20 cellular contexts compared by ENCODE assay signal in genomic region chr3:120762575-120762974, GRCh38. TPM values are rescaled to one million over a fixed set of nuclear protein-coding genes. Genes with fewer than 3 reads are reported as not detected.
DNase-seq lines count a peak whose midpoint lies in the region; ATAC-seq and TF ChIP-seq lines count a peak whose summit lies in the region.
"Had no signal": no experiment of that assay in that cellular context is flagged by ENCODE, and none has a peak within 500 bp of the region (broad histone marks: within the 10 kb centered on the region; RNA-seq: fewer than 3 reads in every experiment).

No MANE protein-coding gene starts in this region.

- H3K4me1 ChIP-seq in SK-N-SH (ENCODE audit: control insufficient read depth in 1 of 2, insufficient read depth in 2 of 2, low read depth in 1 of 2, low read length in 1 of 2) (peaks cover 3 to 5% of the 10 kb centered on the region in 2 experiments; a peak in 3 of 4 replicates), smooth muscle cell (ENCODE audit: low read depth) (peaks cover 41% of the 10 kb centered on the region), mesenchymal stem cell (ENCODE audit: control insufficient read depth, insufficient read depth, low read depth, low read length) (peaks cover 2% of the 10 kb centered on the region)
- H3K4me1 ChIP-seq: BE2C had no signal

- H3K4ac ChIP-seq in mesenchymal stem cell (ENCODE audit: low read depth in 1 of 2, low read length in 2 of 2), result no peak overlapping the region

- no peak overlapping the region for H2BK120ac ChIP-seq in mesenchymal stem cell (ENCODE audit: low read depth, low read length)

- H4K20me1 ChIP-seq in SK-N-SH (ENCODE audit: insufficient read depth) (no peaks in the 10 kb centered on the region), smooth muscle cell (ENCODE audit: low read depth) (no peaks in the 10 kb centered on the region)

- H4K91ac ChIP-seq in mesenchymal stem cell (ENCODE audit: low read length), result no peak overlapping the region

- H3K79me2 ChIP-seq in SK-N-SH (ENCODE audit: insufficient read depth) (peaks cover 91% of the 10 kb centered on the region), smooth muscle cell (ENCODE audit: low read depth) (peaks cover 60% of the 10 kb centered on the region)

- H2BK5ac ChIP-seq in mesenchymal stem cell (ENCODE audit: low read depth, low read length, poor library complexity, severe bottlenecking), result no peak overlapping the region

- H3K36me3 ChIP-seq in SK-N-SH (replicated peaks in 1 of 2; ENCODE audit: control insufficient read depth in 1 of 2, insufficient read depth in 2 of 2, low read length in 1 of 2) (peaks cover under 1 to 6% of the 10 kb centered on the region in 2 experiments), smooth muscle cell (ENCODE audit: low read depth) (no peaks in the 10 kb centered on the region), mesenchymal stem cell (ENCODE audit: control insufficient read depth in 1 of 2, insufficient read depth in 2 of 2, low read depth in 1 of 2, low read length in 2 of 2) (peaks cover 0 to 3% of the 10 kb centered on the region in 2 experiments)
- H3K36me3 ChIP-seq: BE2C had no signal

- H2AFZ ChIP-seq in SK-N-SH (ENCODE audit: low read depth) (no peak overlapping the region; the same call in 1 of the 2 replicates), smooth muscle cell (ENCODE audit: low read depth) (no peak overlapping the region), mesenchymal stem cell (ENCODE audit: low read depth, low read length) (no peak overlapping the region)
- H2AFZ ChIP-seq: PC-9 had no signal

- no peak overlapping the region for H3K18ac ChIP-seq in mesenchymal stem cell (ENCODE audit: low read depth in 1 of 2, low read length in 2 of 2)

- no peak overlapping the region for H2AK5ac ChIP-seq in mesenchymal stem cell (ENCODE audit: low read length, severe bottlenecking)

- POLR2A ChIA-PET in SK-N-SH (lab: Yijun Ruan, JAX), result no interaction called here

- no peaks in the 10 kb centered on the region for H3K27me3 ChIP-seq in SK-N-SH (ENCODE audit: insufficient read depth)
- no peaks in the 10 kb centered on the region for H3K27me3 ChIP-seq in smooth muscle cell (ENCODE audit: low read depth)
- H3K27me3 ChIP-seq in mesenchymal stem cell (ENCODE audit: control insufficient read depth in 1 of 2, insufficient read depth in 1 of 2, low read length in 2 of 2), result no peaks in the 10 kb centered on the region
- H3K27me3 ChIP-seq: BE2C had no signal

- H3K79me1 ChIP-seq in mesenchymal stem cell (replicated peaks; ENCODE audit: low read length, poor library complexity, severe bottlenecking), result peaks cover 16% of the 10 kb centered on the region

- H3F3A ChIP-seq in SK-N-SH (replicated peaks; ENCODE audit: insufficient read depth) (peaks cover 3% of the 10 kb centered on the region), smooth muscle cell (ENCODE audit: low read depth) (peaks cover 14% of the 10 kb centered on the region)

- TF ChIP-seq EP300 in SK-N-SH (IDR thresholded peaks at IDR 0.05; ENCODE audit: borderline replicate concordance in 1 of 2, low read depth in 1 of 2, low read length in 1 of 2), result no peak

- no peak overlapping the region for H2BK12ac ChIP-seq in mesenchymal stem cell (ENCODE audit: low read length in 2 of 2)

- TF ChIP-seq RAD21 in SK-N-SH (IDR thresholded peaks at IDR 0.05; ENCODE audit: low read length), result no peak

- TF ChIP-seq CTCF in SK-N-SH (IDR thresholded peaks at IDR 0.05), result no peak
- TF ChIP-seq CTCF in choroid plexus epithelial cell (conservative IDR thresholded peaks at IDR 0.05; ENCODE audit: low read depth, low read length), result no peak
- no peak for TF ChIP-seq CTCF in smooth muscle cell (IDR thresholded peaks at IDR 0.05; ENCODE audit: borderline replicate concordance, insufficient read depth, poor library complexity, severe bottlenecking)

- H3K27ac ChIP-seq in SK-N-SH (ENCODE audit: low read depth in 2 of 2, low read length in 1 of 2) (peak overlapping the region in 1 of 2 experiments; percentile 41; a peak in 2 of 4 replicates), smooth muscle cell (ENCODE audit: low read depth) (peak overlapping the region; percentile 69), mesenchymal stem cell (ENCODE audit: low read length, poor library complexity, severe bottlenecking) (no peak overlapping the region)
- H3K27ac ChIP-seq: HL-60, PC-9 had no signal

- H3K9me2 ChIP-seq in SK-N-SH, result no peaks in the 10 kb centered on the region

- ATAC-seq in SK-N-SH treated with all-trans-retinoic acid at 6 μM for 48 hours (peak; percentile 92), GM21526 (IDR thresholded peaks at IDR 0.05; ENCODE audit: low FRiP score, unreplicated experiment) (no peak)

- H2BK15ac ChIP-seq in mesenchymal stem cell (ENCODE audit: low read depth, poor library complexity, severe bottlenecking), result no peak overlapping the region

- CTCF ChIA-PET in SK-N-SH (lab: Yijun Ruan, JAX), result interaction anchor here (1.2 to 1.6 kb wide), 2 partner anchors 13 to 33 kb away, joined by 3 to 5 read pairs; no protein-coding TSS in a partner anchor

- H3K4me3 ChIP-seq in SK-N-SH (ENCODE audit: low read depth in 2 of 2, low read length in 1 of 2) (no peak overlapping the region), choroid plexus epithelial cell (ENCODE audit: low read depth, low read length) (no peak overlapping the region), smooth muscle cell (no peak overlapping the region), mesenchymal stem cell (ENCODE audit: insufficient read depth in 1 of 2, low read depth in 1 of 2, low read length in 2 of 2) (no peak overlapping the region)
- H3K4me3 ChIP-seq: PC-9 had no signal

- H3K14ac ChIP-seq in mesenchymal stem cell (ENCODE audit: low read length in 2 of 2), result no peak overlapping the region

- H3K23ac ChIP-seq in mesenchymal stem cell (ENCODE audit: low read length in 2 of 2), result no peak overlapping the region

- H3K4me2 ChIP-seq in SK-N-SH, result no peak overlapping the region
- H3K4me2 ChIP-seq in smooth muscle cell, result peak overlapping the region; percentile 69
- no peak overlapping the region for H3K4me2 ChIP-seq in mesenchymal stem cell (ENCODE audit: low read length, poor library complexity, severe bottlenecking)
- H3K4me2 ChIP-seq: PC-9 had no signal

- no peak overlapping the region for H3K9ac ChIP-seq in SK-N-SH
- no peak overlapping the region for H3K9ac ChIP-seq in smooth muscle cell (ENCODE audit: low read depth)
- H3K9ac ChIP-seq in mesenchymal stem cell (ENCODE audit: low read length), result no peak overlapping the region

- 53% methylated on average over 1 of the region's 1 CpG for whole genome bisulfite sequencing in SK-N-SH (ENCODE audit: low lambda C conversion rate)
- WGBS in smooth muscle cell (ENCODE audit: low lambda C conversion rate), result 43% methylated on average over 1 of the region's 1 CpG
- WGBS in mesenchymal stem cell, result no CpG with 5 or more reads among the region's 1 CpG

- H4K8ac ChIP-seq in mesenchymal stem cell (ENCODE audit: low read length), result no peak overlapping the region

- H3K9me3 ChIP-seq in SK-N-SH, result no peaks in the 10 kb centered on the region
- no peaks in the 10 kb centered on the region for H3K9me3 ChIP-seq in smooth muscle cell (replicated peaks; ENCODE audit: low read depth)
- H3K9me3 ChIP-seq in mesenchymal stem cell (ENCODE audit: control insufficient read depth, low read length), result no peaks in the 10 kb centered on the region
- H3K9me3 ChIP-seq: BE2C had no signal

- DNase-seq in SK-N-SH (no peak), M059J (ENCODE audit: low read depth) (peak; percentile 16), choroid plexus epithelial cell (ENCODE audit: low read depth) (peak; percentile 16), smooth muscle cell (lab: John Stamatoyannopoulos, UW; ENCODE audit: unreplicated experiment) (no peak), mesenteric fat pad (ENCODE audit: low spot score) (no peak), mesenchymal stem cell (no peak)
- DNase-seq: 8988T; BE2C; Calu3; CD4-positive, alpha-beta T cell; MV-4-11; NCI-H1417 treated with DMSO at 0.1 percent for 48 hours; NCI-H1930; NCI-H2171 treated with DMSO at 0.1 percent for 48 hours; NCI-H446 treated with DMSO at 0.1 percent for 48 hours; NCI-H748 treated with DMSO at 0.1 percent for 48 hours; PC-9 had no signal

TF ChIP-seq in SK-N-SH treated with all-trans-retinoic acid at 6 μM for 48 hours, 23 proteins besides CTCF, POLR2A, EP300 and RAD21 (continues in another document):
- TF ChIP-seq ESRRG (CRISPR knock-in tag; IDR thresholded peaks at IDR 0.05) (no peak), ZFP3 (CRISPR knock-in tag; IDR thresholded peaks at IDR 0.05) (no peak)

TF ChIP-seq in SK-N-SH, 30 proteins besides CTCF, POLR2A, EP300 and RAD21 (continues in another document):
- TF ChIP-seq MEF2A (IDR thresholded peaks at IDR 0.05; ENCODE audit: borderline replicate concordance, low read depth) (no peak), FOXM1 (IDR thresholded peaks at IDR 0.05; ENCODE audit: low read depth) (no peak), ZBTB33 (IDR thresholded peaks at IDR 0.05; ENCODE audit: borderline replicate concordance, low read depth) (no peak)

RNA-seq across cellular contexts. Expression of gene GTF2E1, which starts 20.0 kb away (rescaled TPM):
- polyA plus RNA-seq in SK-N-SH (2012; rRNA removed) (5.7 and 7.7 TPM in 2 replicates), smooth muscle cell (15.8 and 17.0 TPM in 2 replicates)
- 8.9 and 9.1 TPM in 2 replicates for polyA plus RNA-seq in SK-N-SH (2012; cell fraction: cytosol; rRNA removed)
- polyA plus RNA-seq in SK-N-SH (2012; cell fraction: nucleus; rRNA removed), result 4.1 and 7.1 TPM in 2 replicates
- total RNA-seq in M059J (2014; rRNA removed; shearing (Covaris generic)), result 22.4 and 40.3 TPM in 2 replicates
- total RNA-seq in smooth muscle cell (17.6 and 18.8 TPM in 2 replicates), mesenteric fat pad (12.8 TPM)
- 18.7 TPM for polyA plus RNA-seq in mesenchymal stem cell (2013, experiment 1 of 2)
- 18.4 TPM for polyA plus RNA-seq in mesenchymal stem cell (2013, experiment 2 of 2)

RNA-seq across cellular contexts. Expression of gene RABL3, which starts 20.3 kb away (rescaled TPM):
- polyA plus RNA-seq in SK-N-SH (2012; rRNA removed), result 2.2 and 3.5 TPM in 2 replicates
- 4.8 and 5.8 TPM in 2 replicates for polyA plus RNA-seq in SK-N-SH (2012; cell fraction: cytosol; rRNA removed)
- polyA plus RNA-seq in SK-N-SH (2012; cell fraction: nucleus; rRNA removed), result 1.4 and 3.5 TPM in 2 replicates
- total RNA-seq in M059J (2014; rRNA removed; shearing (Covaris generic)), result 27.9 and 37.7 TPM in 2 replicates
- 29.3 and 33.5 TPM in 2 replicates for total RNA-seq in smooth muscle cell
- 27.0 and 29.5 TPM in 2 replicates for polyA plus RNA-seq in smooth muscle cell
- total RNA-seq in mesenteric fat pad, result 29.6 TPM
- polyA plus RNA-seq in mesenchymal stem cell (2013, experiment 1 of 2), result 14.8 TPM
- 13.9 TPM for polyA plus RNA-seq in mesenchymal stem cell (2013, experiment 2 of 2)

Comparison
In these comparisons a context has a peak if more than half of its experiments do, and no peak if none do; other contexts are left out.
1. DNase-seq: peak in M059J (single experiment) and choroid plexus epithelial cell (single experiment); none in SK-N-SH (single experiment), smooth muscle cell (single experiment), mesenteric fat pad (single experiment) and mesenchymal stem cell (single experiment).